In genomic region chr15:88257311-88257901, GRCh38 we compare ENCODE assay signal across 10 cellular contexts. TPM values are rescaled to one million over a fixed set of nuclear protein-coding genes. Genes with fewer than 3 reads are reported as not detected.
A peak's percentile ranks its signal among the peaks of the same experiment; 100 is the strongest.
DNase-seq lines count a peak whose midpoint lies in the region; ATAC-seq and TF ChIP-seq lines count a peak whose summit lies in the region.
"Had no signal": no experiment of that assay in that cellular context is flagged by ENCODE, and none has a peak within 500 bp of the region (broad histone marks: within the 10 kb centered on the region; RNA-seq: fewer than 3 reads in every experiment).

No MANE protein-coding gene starts in this region.

- no peak for TF ChIP-seq POLR2A in right lobe of liver (IDR thresholded peaks at IDR 0.05)

- no peak for TF ChIP-seq CTCF in thoracic aorta (IDR thresholded peaks at IDR 0.05)
- no peak for TF ChIP-seq CTCF in right lobe of liver (IDR thresholded peaks at IDR 0.05)

- H3K27me3 ChIP-seq in thoracic aorta (replicated peaks; ENCODE audit: insufficient read depth) = no peaks in the 10 kb centered on the region
- peaks cover 0 to 17% of the 10 kb centered on the region in 2 donors for H3K27me3 ChIP-seq in right lobe of liver

- H3K4me3 ChIP-seq in thoracic aorta (peak overlapping the region; percentile 75), right lobe of liver (no peak overlapping the region)

- ATAC-seq in thoracic aorta (ENCODE audit: insufficient number of reproducible peaks, low FRiP score, low read depth) (no peak), right lobe of liver (no peak)

- no peaks in the 10 kb centered on the region for H3K36me3 ChIP-seq in thoracic aorta
- no peaks in the 10 kb centered on the region for H3K36me3 ChIP-seq in right lobe of liver

- intact Hi-C loops in right lobe of liver (cut with DNase I) = no loop called here

- H3K27ac ChIP-seq in thoracic aorta = peak overlapping the region; percentile 74 to 87
- H3K27ac ChIP-seq in right lobe of liver = no peak overlapping the region

- H3K9me3 ChIP-seq in thoracic aorta (no peaks in the 10 kb centered on the region), right lobe of liver (no peaks in the 10 kb centered on the region)

- DNase-seq in activated T-cell treated with anti-CD3 and anti-CD28 coated beads for 48 hours (ENCODE audit: low read depth) (peak; percentile 23), activated T-cell treated with anti-CD3 and anti-CD28 coated beads for 4 hours (no peak), anterior cingulate cortex (lab: John Stamatoyannopoulos, UW) (peak in 53 of 58 donors; percentile 20 to 89 (median 65)), medulla oblongata (ENCODE audit: extremely low spot score) (peak; percentile 59), thoracic aorta (ENCODE audit: low spot score) (no peak), SHP77 (lab: John Stamatoyannopoulos, UW) (no peak), right lobe of liver (no peak), NCI-H1436 treated with DMSO at 0.1 percent for 48 hours (lab: John Stamatoyannopoulos, UW) (no peak)
- DNase-seq: SIG-M5 had no signal

- WGBS in right lobe of liver (ENCODE audit: insufficient coverage, low coverage, low lambda C conversion rate, missing lambda C conversion rate) = 2% methylated on average over 32 of the region's 42 CpGs

- peaks cover 0 to 34% of the 10 kb centered on the region in 2 donors for H3K4me1 ChIP-seq in thoracic aorta (ENCODE audit: control insufficient read depth in 1 of 2, low read depth in 2 of 2)
- peaks cover 0 to 9% (median 0%) of the 10 kb centered on the region in 4 donors for H3K4me1 ChIP-seq in right lobe of liver

RNA-seq across cellular contexts. Expression of gene NTRK3, which starts 0.9 kb away (rescaled TPM):
- total RNA-seq in thoracic aorta (10 to 100 TPM; 84.9 to 87.3 TPM), right lobe of liver (under 1 TPM; 0.35 to 0.75 (median 0.46) TPM)
- total RNA-seq: epithelial cell of proximal tubule had no signal

Comparison
In these comparisons a context has a peak if more than half of its experiments do, and no peak if none do; other contexts are left out.
1. DNase-seq: peak in activated T-cell treated with anti-CD3 and anti-CD28 coated beads for 48 hours (single experiment), anterior cingulate cortex (53 of 58) and medulla oblongata (single experiment); none in activated T-cell treated with anti-CD3 and anti-CD28 coated beads for 4 hours (single experiment), thoracic aorta (single experiment), SHP77 (0 of 2), right lobe of liver (0 of 3) and NCI-H1436 treated with DMSO at 0.1 percent for 48 hours (single experiment).
2. H3K27ac ChIP-seq: peak in thoracic aorta (2 of 2); none in right lobe of liver (0 of 3).
3. RNA of gene NTRK3, which starts 0.9 kb away (total RNA-seq): 84.9 to 87.3 TPM in thoracic aorta; 0.35 to 0.75 TPM in right lobe of liver; every median in the first group is over 10 times any median in the second.